ENCODE assay signal across 8 cellular contexts in genomic region chr13:30422056-30422914, GRCh38. TPM values are rescaled to one million over a fixed set of nuclear protein-coding genes. Genes with fewer than 3 reads are reported as not detected.
A peak's percentile ranks its signal among the peaks of the same experiment; 100 is the strongest.
DNase-seq lines count a peak whose midpoint lies in the region; ATAC-seq and TF ChIP-seq lines count a peak whose summit lies in the region.

Gene UBE2L5 (plus strand): TSS chr13:30422493. CDS start chr13:30427991, 5,498 bp downstream.

- ATAC-seq in HG03457 (IDR thresholded peaks at IDR 0.05; ENCODE audit: unreplicated experiment) (peak; percentile 50), foreskin keratinocyte (peak; percentile 90)

- intact Hi-C loops in stomach (cut with DNase I; ENCODE audit: low total_unique reads): no loop called here

- peaks cover 33% of the 10 kb centered on the region for H3K27me3 Mint-ChIP-seq in neural crest cell (ENCODE audit: low read depth)

- no peaks in the 10 kb centered on the region for H3K9me3 Mint-ChIP-seq in neural crest cell

- no peak for TF ChIP-seq CTCF in Peyer's patch (IDR thresholded peaks at IDR 0.05)
- TF ChIP-seq CTCF in foreskin keratinocyte (conservative IDR thresholded peaks at IDR 0.05): no peak
- no peak for TF ChIP-seq CTCF in neural crest cell (conservative IDR thresholded peaks at IDR 0.05)
- TF ChIP-seq CTCF in stomach (IDR thresholded peaks at IDR 0.05): no peak

- H3K9me3 ChIP-seq in Peyer's patch: no peaks in the 10 kb centered on the region
- H3K9me3 ChIP-seq in stomach: no peaks in the 10 kb centered on the region

- H3K4me3 Mint-ChIP-seq in neural crest cell: peak within 1 kb of the TSS; percentile 88

- no peak within 1 kb of the TSS for H3K27ac Mint-ChIP-seq in neural crest cell (ENCODE audit: unreplicated experiment)

- TF ChIP-seq POLR2A in GM19099 (IDR thresholded peaks at IDR 0.05; ENCODE audit: extremely low read depth, insufficient read length, low read depth) (peak; percentile 85), Peyer's patch (IDR thresholded peaks at IDR 0.05) (peak; percentile 32 to 55), stomach (IDR thresholded peaks at IDR 0.05) (no peak)

- no peak for TF ChIP-seq EP300 in stomach (IDR thresholded peaks at IDR 0.05)

- H3K36me3 ChIP-seq in Peyer's patch: no peaks in the 10 kb centered on the region
- H3K36me3 ChIP-seq in stomach: no peaks in the 10 kb centered on the region

- WGBS in stomach, 5 donors: 1 to 2% (median 2%) methylated on average over 39 to 57 of the region's 57 CpGs

- no peaks in the 10 kb centered on the region for H3K36me3 Mint-ChIP-seq in neural crest cell (ENCODE audit: low read depth)

- peaks cover 0 to 4% (median 2%) of the 10 kb centered on the region in 4 donors for H3K4me1 ChIP-seq in Peyer's patch
- peaks cover 5% of the 10 kb centered on the region for H3K4me1 ChIP-seq in foreskin keratinocyte
- H3K4me1 ChIP-seq in stomach: peaks cover 9 to 20% (median 14%) of the 10 kb centered on the region in 4 donors

- DNase-seq in C1 segment of cervical spinal cord (lab: John Stamatoyannopoulos, UW) (peak in 13 of 14 donors; percentile 9 to 86 (median 64)), Peyer's patch (peak; percentile 72 to 89 (median 86)), foreskin keratinocyte (peak in 1 of 2 donors; percentile 57), neural crest cell (ENCODE audit: low read depth, low spot score) (peak; percentile 62), stomach (peak; percentile 82)
- peak; percentile 24 for DNase-seq in activated gamma-delta T cell treated with anti-CD3 and anti-CD28 coated beads, Interleukin-2, amount 50 U/mL, for 16 hours (ENCODE audit: low read depth)

- H3K27ac ChIP-seq in Peyer's patch (peak within 1 kb of the TSS; percentile 74 to 90 (median 86)), foreskin keratinocyte (peak within 1 kb of the TSS; percentile 60), stomach (peak within 1 kb of the TSS; percentile 88 to 97 (median 91))

- peak within 1 kb of the TSS; percentile 58 to 64 (median 62) for H3K4me3 ChIP-seq in Peyer's patch
- peak within 1 kb of the TSS; percentile 53 to 65 (median 56) for H3K4me3 ChIP-seq in stomach

- H3K27me3 ChIP-seq in Peyer's patch: no peaks in the 10 kb centered on the region
- no peaks in the 10 kb centered on the region for H3K27me3 ChIP-seq in foreskin keratinocyte
- H3K27me3 ChIP-seq in stomach: no peaks in the 10 kb centered on the region

- H3K4me1 Mint-ChIP-seq in neural crest cell: peaks cover 13% of the 10 kb centered on the region

RNA-seq across cellular contexts. Expression of gene UBE2L5, which starts in this region (rescaled TPM):
- total RNA-seq in Peyer's patch: not detected
- not detected in 2 replicates for total RNA-seq in foreskin keratinocyte
- not detected in 2 replicates for polyA plus RNA-seq in foreskin keratinocyte
- total RNA-seq in neural crest cell: not detected in 2 replicates
- total RNA-seq in stomach: not detected
- polyA plus RNA-seq in stomach: not detected

Comparison
In these comparisons a context has a peak if more than half of its experiments do, and no peak if none do; other contexts are left out.
1. Peak in DNase-seq, H3K4me3 ChIP-seq and H3K27ac ChIP-seq in Peyer's patch; RNA of the gene not detected or under 1 TPM.
2. Peak in ATAC-seq and H3K27ac ChIP-seq in foreskin keratinocyte; RNA of the gene not detected or under 1 TPM.
3. Peak in DNase-seq in neural crest cell; RNA of the gene not detected or under 1 TPM.
4. Peak in DNase-seq, H3K4me3 ChIP-seq and H3K27ac ChIP-seq in stomach; RNA of the gene not detected or under 1 TPM.
5. POLR2A ChIP-seq: peak in GM19099 (single experiment) and Peyer's patch (2 of 2); none in stomach (0 of 4).
6. Peak in every context shown above with its lines, with median percentiles within 50 percentile points of each other: H3K27ac ChIP-seq.